In genomic region chr5:68320094-68320986, GRCh38 we compare ENCODE assay signal across 16 cellular contexts.
DNase-seq lines count a peak whose midpoint lies in the region; ATAC-seq and TF ChIP-seq lines count a peak whose summit lies in the region.
"Had no signal": no experiment of that assay in that cellular context is flagged by ENCODE, and none has a peak within 500 bp of the region (broad histone marks: within the 10 kb centered on the region; RNA-seq: fewer than 3 reads in every experiment).

No MANE protein-coding gene starts in this region.

- H3K79me2 ChIP-seq in smooth muscle cell (ENCODE audit: low read depth) = no peaks in the 10 kb centered on the region

- H3F3A ChIP-seq in smooth muscle cell (ENCODE audit: low read depth) = no peaks in the 10 kb centered on the region

- ATAC-seq in right cardiac atrium (peak; percentile 51 to 52), Right ventricle myocardium superior (ENCODE audit: poor library complexity) (no peak)
- ATAC-seq: activated T-cell treated with anti-CD3 and anti-CD28 coated beads, Interleukin-2, amount 50 U/mL, for 72 hours; pancreas had no signal

- H3K4me1 ChIP-seq in right cardiac atrium (ENCODE audit: control insufficient read depth, insufficient read depth, low read length) = no peaks in the 10 kb centered on the region
- peaks cover 11 to 12% of the 10 kb centered on the region in 2 donors for H3K4me1 ChIP-seq in adrenal gland (replicated peaks in 1 of 2)
- no peaks in the 10 kb centered on the region for H3K4me1 ChIP-seq in liver (ENCODE audit: control insufficient read depth in 4 of 4, insufficient read depth in 4 of 4, low read length in 3 of 4)
- H3K4me1 ChIP-seq in smooth muscle cell (ENCODE audit: low read depth) = no peaks in the 10 kb centered on the region
- H3K4me1 ChIP-seq: pancreas had no signal

- DNase-seq in right cardiac atrium = no peak
- no peak for DNase-seq in Right ventricle myocardium superior
- peak in 6 of 7 donors; percentile 41 to 61 (median 45) for DNase-seq in adrenal gland
- DNase-seq in putamen (ENCODE audit: low spot score) = no peak
- no peak for DNase-seq in DMS79 (lab: John Stamatoyannopoulos, UW)
- no peak for DNase-seq in activated naive CD4-positive, alpha-beta T cell treated with Interleukin-2 at 50 U/mL for 16 hours
- no peak for DNase-seq in smooth muscle cell (lab: John Stamatoyannopoulos, UW; ENCODE audit: unreplicated experiment)
- DNase-seq: activated T-cell treated with anti-CD3 and anti-CD28 coated beads, Interleukin-2, amount 50 U/mL, for 72 hours; cerebellar nuclear complex; NCI-H1092 treated with DMSO at 0.1 percent for 48 hours; NCI-H2227 treated with DMSO at 0.1 percent for 48 hours; NK-92 treated with Interleukin-12 subunit alpha and Interleukin-12 subunit beta, amount 100 ng/mL, for 24 hours; pancreas; SHP77 treated with DMSO at 0.1 percent for 48 hours; stimulated activated naive CD4-positive, alpha-beta T cell treated with Interleukin-2 at 50 U/mL for 16 hours had no signal

- H3K4me3 ChIP-seq in right cardiac atrium (ENCODE audit: low read length) (no peak overlapping the region), adrenal gland (no peak overlapping the region), liver (ENCODE audit: low read depth in 1 of 3, low read length in 3 of 3) (no peak overlapping the region), smooth muscle cell (no peak overlapping the region)
- H3K4me3 ChIP-seq: pancreas had no signal

- no peak overlapping the region for H3K4me2 ChIP-seq in smooth muscle cell

- H2AFZ ChIP-seq in smooth muscle cell (ENCODE audit: low read depth) = no peak overlapping the region

- TF ChIP-seq CTCF in adrenal gland (IDR thresholded peaks at IDR 0.05) (no peak), liver (IDR thresholded peaks at IDR 0.05; ENCODE audit: low read depth, low read length, missing input control) (no peak), smooth muscle cell (IDR thresholded peaks at IDR 0.05; ENCODE audit: borderline replicate concordance, insufficient read depth, poor library complexity, severe bottlenecking) (no peak)

- intact Hi-C loops in right cardiac atrium (cut with DNase I) (no loop called here), Right ventricle myocardium superior (cut with DNase I) (no loop called here), adrenal gland (cut with DNase I) (no loop called here)

- H3K27ac ChIP-seq in right cardiac atrium (ENCODE audit: low read length) (no peak overlapping the region), adrenal gland (peak overlapping the region in 1 of 5 donors; percentile 50), liver (ENCODE audit: low read depth in 1 of 2, low read length in 2 of 2) (no peak overlapping the region), smooth muscle cell (ENCODE audit: low read depth) (no peak overlapping the region)
- H3K27ac ChIP-seq: pancreas had no signal

- H3K9me3 ChIP-seq in right cardiac atrium (ENCODE audit: control insufficient read depth, low read length) = no peaks in the 10 kb centered on the region
- no peaks in the 10 kb centered on the region for H3K9me3 ChIP-seq in adrenal gland (replicated peaks in 1 of 3)
- no peaks in the 10 kb centered on the region for H3K9me3 ChIP-seq in liver (ENCODE audit: control insufficient read depth in 4 of 4, low read length in 3 of 4)
- H3K9me3 ChIP-seq in smooth muscle cell (replicated peaks; ENCODE audit: low read depth) = no peaks in the 10 kb centered on the region
- H3K9me3 ChIP-seq: pancreas had no signal

- H3K9ac ChIP-seq in liver (ENCODE audit: low read depth in 1 of 2, low read length in 2 of 2) (no peak overlapping the region), smooth muscle cell (ENCODE audit: low read depth) (no peak overlapping the region)

- TF ChIP-seq RAD21 in liver (IDR thresholded peaks at IDR 0.05) = no peak

- no peaks in the 10 kb centered on the region for H3K27me3 ChIP-seq in right cardiac atrium (ENCODE audit: control insufficient read depth, insufficient read depth)
- H3K27me3 ChIP-seq in adrenal gland = no peaks in the 10 kb centered on the region
- no peaks in the 10 kb centered on the region for H3K27me3 ChIP-seq in liver (ENCODE audit: control insufficient read depth in 4 of 4, insufficient read depth in 4 of 4, low read length in 3 of 4)
- no peaks in the 10 kb centered on the region for H3K27me3 ChIP-seq in smooth muscle cell (ENCODE audit: low read depth)
- H3K27me3 ChIP-seq: pancreas had no signal

- no peak for TF ChIP-seq POLR2A in adrenal gland (IDR thresholded peaks at IDR 0.05)

- H4K20me1 ChIP-seq in smooth muscle cell (ENCODE audit: low read depth) = no peaks in the 10 kb centered on the region

- H3K36me3 ChIP-seq in adrenal gland (replicated peaks in 1 of 2) = no peaks in the 10 kb centered on the region
- H3K36me3 ChIP-seq in liver (ENCODE audit: control insufficient read depth in 4 of 4, insufficient read depth in 3 of 4, low read depth in 1 of 4, low read length in 3 of 4) = no peaks in the 10 kb centered on the region
- no peaks in the 10 kb centered on the region for H3K36me3 ChIP-seq in smooth muscle cell (ENCODE audit: low read depth)
- H3K36me3 ChIP-seq: pancreas had no signal

- 72% methylated on average over 6 of the region's 6 CpGs for WGBS in right cardiac atrium
- 74 to 85% (median 82%) methylated on average over 6 of the region's 6 CpGs for WGBS in adrenal gland, 4 donors
- WGBS in liver = 85% methylated on average over 6 of the region's 6 CpGs
- 79% methylated on average over 6 of the region's 6 CpGs for WGBS in smooth muscle cell (ENCODE audit: low lambda C conversion rate)

TF ChIP-seq in liver, 16 proteins besides CTCF, POLR2A, EP300 and RAD21:
- TF ChIP-seq YY1 (IDR thresholded peaks at IDR 0.05) (no peak), RXRA (IDR thresholded peaks at IDR 0.05) (peak in 1 of 2 donors; percentile 41), FOXA1 (IDR thresholded peaks at IDR 0.05) (no peak), GABPA (IDR thresholded peaks at IDR 0.05 in 1 of 2, conservative IDR thresholded peaks at IDR 0.05 in 1 of 2) (no peak), HNF4A (conservative IDR thresholded peaks at IDR 0.05) (peak; percentile 51 to 62), TAF1 (conservative IDR thresholded peaks at IDR 0.05) (no peak), SP1 (IDR thresholded peaks at IDR 0.05) (peak; percentile 27), JUND (IDR thresholded peaks at IDR 0.05) (peak in 1 of 2 donors; percentile 52), ZBTB33 (IDR thresholded peaks at IDR 0.05) (no peak), NR2F2 (IDR thresholded peaks at IDR 0.05) (no peak)
- TF ChIP-seq, protein P1, sequence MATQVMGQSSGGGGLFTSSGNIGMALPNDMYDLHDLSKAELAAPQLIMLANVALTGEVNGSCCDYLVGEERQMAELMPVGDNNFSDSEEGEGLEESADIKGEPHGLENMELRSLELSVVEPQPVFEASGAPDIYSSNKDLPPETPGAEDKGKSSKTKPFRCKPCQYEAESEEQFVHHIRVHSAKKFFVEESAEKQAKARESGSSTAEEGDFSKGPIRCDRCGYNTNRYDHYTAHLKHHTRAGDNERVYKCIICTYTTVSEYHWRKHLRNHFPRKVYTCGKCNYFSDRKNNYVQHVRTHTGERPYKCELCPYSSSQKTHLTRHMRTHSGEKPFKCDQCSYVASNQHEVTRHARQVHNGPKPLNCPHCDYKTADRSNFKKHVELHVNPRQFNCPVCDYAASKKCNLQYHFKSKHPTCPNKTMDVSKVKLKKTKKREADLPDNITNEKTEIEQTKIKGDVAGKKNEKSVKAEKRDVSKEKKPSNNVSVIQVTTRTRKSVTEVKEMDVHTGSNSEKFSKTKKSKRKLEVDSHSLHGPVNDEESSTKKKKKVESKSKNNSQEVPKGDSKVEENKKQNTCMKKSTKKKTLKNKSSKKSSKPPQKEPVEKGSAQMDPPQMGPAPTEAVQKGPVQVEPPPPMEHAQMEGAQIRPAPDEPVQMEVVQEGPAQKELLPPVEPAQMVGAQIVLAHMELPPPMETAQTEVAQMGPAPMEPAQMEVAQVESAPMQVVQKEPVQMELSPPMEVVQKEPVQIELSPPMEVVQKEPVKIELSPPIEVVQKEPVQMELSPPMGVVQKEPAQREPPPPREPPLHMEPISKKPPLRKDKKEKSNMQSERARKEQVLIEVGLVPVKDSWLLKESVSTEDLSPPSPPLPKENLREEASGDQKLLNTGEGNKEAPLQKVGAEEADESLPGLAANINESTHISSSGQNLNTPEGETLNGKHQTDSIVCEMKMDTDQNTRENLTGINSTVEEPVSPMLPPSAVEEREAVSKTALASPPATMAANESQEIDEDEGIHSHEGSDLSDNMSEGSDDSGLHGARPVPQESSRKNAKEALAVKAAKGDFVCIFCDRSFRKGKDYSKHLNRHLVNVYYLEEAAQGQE (IDR thresholded peaks at IDR 0.05) = no peak
- TF ChIP-seq, protein P2, sequence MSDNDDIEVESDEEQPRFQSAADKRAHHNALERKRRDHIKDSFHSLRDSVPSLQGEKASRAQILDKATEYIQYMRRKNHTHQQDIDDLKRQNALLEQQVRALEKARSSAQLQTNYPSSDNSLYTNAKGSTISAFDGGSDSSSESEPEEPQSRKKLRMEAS (IDR thresholded peaks at IDR 0.05) = no peak
- TF ChIP-seq, protein P3, sequence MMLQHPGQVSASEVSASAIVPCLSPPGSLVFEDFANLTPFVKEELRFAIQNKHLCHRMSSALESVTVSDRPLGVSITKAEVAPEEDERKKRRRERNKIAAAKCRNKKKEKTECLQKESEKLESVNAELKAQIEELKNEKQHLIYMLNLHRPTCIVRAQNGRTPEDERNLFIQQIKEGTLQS (IDR thresholded peaks at IDR 0.05) = no peak

Comparison
In these comparisons a context has a peak if more than half of its experiments do, and no peak if none do; other contexts are left out.
1. DNase-seq: peak in adrenal gland (6 of 7); none in right cardiac atrium (0 of 3), Right ventricle myocardium superior (single experiment), putamen (single experiment), DMS79 (single experiment), activated naive CD4-positive, alpha-beta T cell treated with Interleukin-2 at 50 U/mL for 16 hours (single experiment) and smooth muscle cell (single experiment).